Comparison of ENCODE assay signal across 7 cellular contexts in genomic region chr10:133603434-133603833, GRCh38. TPM values are rescaled to one million over a fixed set of nuclear protein-coding genes. Genes with fewer than 3 reads are reported as not detected.
"Had no signal": no experiment of that assay in that cellular context is flagged by ENCODE, and none has a peak within 500 bp of the region (broad histone marks: within the 10 kb centered on the region; RNA-seq: fewer than 3 reads in every experiment).

No MANE protein-coding gene starts in this region.

RNA-seq across cellular contexts. Expression of gene FRG2B, which starts 23.2 kb away (rescaled TPM):
- total RNA-seq: GM23248, GM23338, H1, H9, HFFc6 had no signal
- polyA plus RNA-seq: GM23248, GM23338, H1 had no signal

RNA-seq across cellular contexts. Expression of gene SYCE1, which starts 38.1 kb away (rescaled TPM):
- total RNA-seq: GM23248, GM23338, H1, H4, H7, H9, HFFc6 had no signal
- polyA plus RNA-seq: GM23248, H1 had no signal
